Comparison of ENCODE assay signal across 9 cellular contexts in the genomic region with DNA sequence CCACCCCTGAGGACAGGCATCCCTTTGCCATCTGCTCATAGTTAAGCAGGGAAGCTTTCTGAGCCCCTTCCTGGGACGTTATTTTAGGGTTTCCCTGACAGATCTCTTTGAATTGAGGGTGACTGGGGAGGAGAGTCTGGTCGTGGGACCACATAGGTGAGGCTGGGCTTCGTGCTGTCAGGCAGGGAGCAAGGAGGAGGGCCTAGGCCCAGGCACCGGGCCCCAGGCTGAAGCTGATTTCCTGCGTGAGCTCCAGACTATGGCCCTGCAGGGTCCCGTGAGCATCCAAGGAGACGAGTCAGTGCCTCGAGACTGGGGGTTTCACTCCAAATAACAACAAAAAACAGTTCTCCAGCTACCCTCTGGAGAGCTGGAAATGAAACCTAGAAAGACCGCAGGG.
DNase-seq lines count a peak whose midpoint lies in the region; ATAC-seq and TF ChIP-seq lines count a peak whose summit lies in the region.
"Had no signal": no experiment of that assay in that cellular context is flagged by ENCODE, and none has a peak within 500 bp of the region (broad histone marks: within the 10 kb centered on the region; RNA-seq: fewer than 3 reads in every experiment).

No MANE protein-coding gene starts in this region.

- H3F3A ChIP-seq in GM23338 (replicated peaks; ENCODE audit: low read depth), result peaks cover 18% of the 10 kb centered on the region
- peaks cover 24% of the 10 kb centered on the region for H3F3A ChIP-seq in smooth muscle cell (ENCODE audit: low read depth)

- H3K4me1 ChIP-seq in GM23338 (ENCODE audit: insufficient read depth) (peaks cover 32% of the 10 kb centered on the region), smooth muscle cell (ENCODE audit: low read depth) (peaks cover 16% of the 10 kb centered on the region)

- H3K4me2 ChIP-seq in GM23338 (peak overlapping the region; percentile 53), smooth muscle cell (peak overlapping the region; percentile 79)

- H3K79me2 ChIP-seq in GM23338 (replicated peaks; ENCODE audit: insufficient read depth) (peaks cover 5% of the 10 kb centered on the region), smooth muscle cell (ENCODE audit: low read depth) (peaks cover 37% of the 10 kb centered on the region)

- H3K27ac Mint-ChIP-seq in GM23338, result peak overlapping the region; percentile 96
- H3K27ac Mint-ChIP-seq in brain, result peak overlapping the region; percentile 73 to 96 (median 95)

- H4K20me1 ChIP-seq in GM23338 (replicated peaks; ENCODE audit: insufficient read depth) (no peaks in the 10 kb centered on the region; the same call in 1 of the 2 replicates), smooth muscle cell (ENCODE audit: low read depth) (peaks cover under 1% of the 10 kb centered on the region)

- peak overlapping the region; percentile 32; the same call in 1 of the 3 replicates for H3K4me3 Mint-ChIP-seq in GM23338
- H3K4me3 Mint-ChIP-seq in brain, result peak overlapping the region in 2 of 5 experiments; percentile 44 to 53

- no peak for TF ChIP-seq CTCF in GM23338 (conservative IDR thresholded peaks at IDR 0.05; ENCODE audit: low read depth in 2 of 2)
- no peak for TF ChIP-seq CTCF in brain (conservative IDR thresholded peaks at IDR 0.05)
- TF ChIP-seq CTCF in smooth muscle cell (IDR thresholded peaks at IDR 0.05; ENCODE audit: borderline replicate concordance, insufficient read depth, poor library complexity, severe bottlenecking), result no peak

- H3K9me3 ChIP-seq in smooth muscle cell (replicated peaks; ENCODE audit: low read depth), result no peaks in the 10 kb centered on the region

- no peaks in the 10 kb centered on the region for H3K36me3 ChIP-seq in GM23338 (ENCODE audit: insufficient read depth)
- H3K36me3 ChIP-seq in smooth muscle cell (ENCODE audit: low read depth), result no peaks in the 10 kb centered on the region

- WGBS in smooth muscle cell (ENCODE audit: low lambda C conversion rate), result 31% methylated on average over 9 of the region's 9 CpGs

- ATAC-seq in GM23338, result peak; percentile 50
- no peak for ATAC-seq in GM18502 (IDR thresholded peaks at IDR 0.05; ENCODE audit: poor library complexity, unreplicated experiment)
- no peak for ATAC-seq in GM18861 (IDR thresholded peaks at IDR 0.05; ENCODE audit: unreplicated experiment)

- H3K27me3 Mint-ChIP-seq in GM23338 (ENCODE audit: insufficient read depth, low read depth, poor library complexity) (peaks cover 25% of the 10 kb centered on the region), brain (no peaks in the 10 kb centered on the region)

- H2AFZ ChIP-seq in GM23338 (no peak overlapping the region), smooth muscle cell (ENCODE audit: low read depth) (no peak overlapping the region)

- H3K27ac ChIP-seq in GM23338 (ENCODE audit: low read depth), result peak overlapping the region; percentile 97
- H3K27ac ChIP-seq in smooth muscle cell (ENCODE audit: low read depth), result peak overlapping the region; percentile 97

- H3K9me2 ChIP-seq in GM23338 (ENCODE audit: insufficient read depth), result no peaks in the 10 kb centered on the region

- H3K4me3 ChIP-seq in GM23338 (peak overlapping the region; percentile 16; the same call in 1 of the 2 replicates), smooth muscle cell (peak overlapping the region; percentile 33)

- DNase-seq in GM23338 (ENCODE audit: low spot score) (peak; percentile 37), left kidney (ENCODE audit: low read depth, low spot score) (peak; percentile 27), smooth muscle cell (lab: John Stamatoyannopoulos, UW; ENCODE audit: unreplicated experiment) (no peak), NCI-H1417 treated with DMSO at 0.1 percent for 48 hours (lab: John Stamatoyannopoulos, UW) (no peak), NCI-H146 treated with DMSO at 0.1 percent for 48 hours (lab: John Stamatoyannopoulos, UW; ENCODE audit: unreplicated experiment) (no peak)
- DNase-seq: central memory CD4-positive, alpha-beta T cell had no signal

- H3K27me3 ChIP-seq in GM23338 (ENCODE audit: insufficient read depth) (no peaks in the 10 kb centered on the region), smooth muscle cell (ENCODE audit: low read depth) (no peaks in the 10 kb centered on the region)

- H3K9me3 Mint-ChIP-seq in GM23338 (no peaks in the 10 kb centered on the region), brain (no peaks in the 10 kb centered on the region)

- H3K9ac ChIP-seq in smooth muscle cell (ENCODE audit: low read depth), result peak overlapping the region; percentile 83

- peaks cover 3% of the 10 kb centered on the region; the same call in 1 of the 3 replicates for H3K36me3 Mint-ChIP-seq in GM23338 (ENCODE audit: low read depth)
- H3K36me3 Mint-ChIP-seq in brain, result peaks cover 11% of the 10 kb centered on the region

- H3K4me1 Mint-ChIP-seq in GM23338, result peaks cover 31% of the 10 kb centered on the region
- H3K4me1 Mint-ChIP-seq in brain, result peaks cover 29% of the 10 kb centered on the region

TF ChIP-seq in GM23338, 12 proteins besides CTCF, POLR2A, EP300 and RAD21 (continues in another document):
- no peak for TF ChIP-seq POLR2AphosphoS5 (IDR thresholded peaks at IDR 0.05; ENCODE audit: low read depth)
- no peak for TF ChIP-seq EZH2phosphoT487 (IDR thresholded peaks at IDR 0.05; ENCODE audit: unreplicated experiment)
- TF ChIP-seq, protein P1, sequence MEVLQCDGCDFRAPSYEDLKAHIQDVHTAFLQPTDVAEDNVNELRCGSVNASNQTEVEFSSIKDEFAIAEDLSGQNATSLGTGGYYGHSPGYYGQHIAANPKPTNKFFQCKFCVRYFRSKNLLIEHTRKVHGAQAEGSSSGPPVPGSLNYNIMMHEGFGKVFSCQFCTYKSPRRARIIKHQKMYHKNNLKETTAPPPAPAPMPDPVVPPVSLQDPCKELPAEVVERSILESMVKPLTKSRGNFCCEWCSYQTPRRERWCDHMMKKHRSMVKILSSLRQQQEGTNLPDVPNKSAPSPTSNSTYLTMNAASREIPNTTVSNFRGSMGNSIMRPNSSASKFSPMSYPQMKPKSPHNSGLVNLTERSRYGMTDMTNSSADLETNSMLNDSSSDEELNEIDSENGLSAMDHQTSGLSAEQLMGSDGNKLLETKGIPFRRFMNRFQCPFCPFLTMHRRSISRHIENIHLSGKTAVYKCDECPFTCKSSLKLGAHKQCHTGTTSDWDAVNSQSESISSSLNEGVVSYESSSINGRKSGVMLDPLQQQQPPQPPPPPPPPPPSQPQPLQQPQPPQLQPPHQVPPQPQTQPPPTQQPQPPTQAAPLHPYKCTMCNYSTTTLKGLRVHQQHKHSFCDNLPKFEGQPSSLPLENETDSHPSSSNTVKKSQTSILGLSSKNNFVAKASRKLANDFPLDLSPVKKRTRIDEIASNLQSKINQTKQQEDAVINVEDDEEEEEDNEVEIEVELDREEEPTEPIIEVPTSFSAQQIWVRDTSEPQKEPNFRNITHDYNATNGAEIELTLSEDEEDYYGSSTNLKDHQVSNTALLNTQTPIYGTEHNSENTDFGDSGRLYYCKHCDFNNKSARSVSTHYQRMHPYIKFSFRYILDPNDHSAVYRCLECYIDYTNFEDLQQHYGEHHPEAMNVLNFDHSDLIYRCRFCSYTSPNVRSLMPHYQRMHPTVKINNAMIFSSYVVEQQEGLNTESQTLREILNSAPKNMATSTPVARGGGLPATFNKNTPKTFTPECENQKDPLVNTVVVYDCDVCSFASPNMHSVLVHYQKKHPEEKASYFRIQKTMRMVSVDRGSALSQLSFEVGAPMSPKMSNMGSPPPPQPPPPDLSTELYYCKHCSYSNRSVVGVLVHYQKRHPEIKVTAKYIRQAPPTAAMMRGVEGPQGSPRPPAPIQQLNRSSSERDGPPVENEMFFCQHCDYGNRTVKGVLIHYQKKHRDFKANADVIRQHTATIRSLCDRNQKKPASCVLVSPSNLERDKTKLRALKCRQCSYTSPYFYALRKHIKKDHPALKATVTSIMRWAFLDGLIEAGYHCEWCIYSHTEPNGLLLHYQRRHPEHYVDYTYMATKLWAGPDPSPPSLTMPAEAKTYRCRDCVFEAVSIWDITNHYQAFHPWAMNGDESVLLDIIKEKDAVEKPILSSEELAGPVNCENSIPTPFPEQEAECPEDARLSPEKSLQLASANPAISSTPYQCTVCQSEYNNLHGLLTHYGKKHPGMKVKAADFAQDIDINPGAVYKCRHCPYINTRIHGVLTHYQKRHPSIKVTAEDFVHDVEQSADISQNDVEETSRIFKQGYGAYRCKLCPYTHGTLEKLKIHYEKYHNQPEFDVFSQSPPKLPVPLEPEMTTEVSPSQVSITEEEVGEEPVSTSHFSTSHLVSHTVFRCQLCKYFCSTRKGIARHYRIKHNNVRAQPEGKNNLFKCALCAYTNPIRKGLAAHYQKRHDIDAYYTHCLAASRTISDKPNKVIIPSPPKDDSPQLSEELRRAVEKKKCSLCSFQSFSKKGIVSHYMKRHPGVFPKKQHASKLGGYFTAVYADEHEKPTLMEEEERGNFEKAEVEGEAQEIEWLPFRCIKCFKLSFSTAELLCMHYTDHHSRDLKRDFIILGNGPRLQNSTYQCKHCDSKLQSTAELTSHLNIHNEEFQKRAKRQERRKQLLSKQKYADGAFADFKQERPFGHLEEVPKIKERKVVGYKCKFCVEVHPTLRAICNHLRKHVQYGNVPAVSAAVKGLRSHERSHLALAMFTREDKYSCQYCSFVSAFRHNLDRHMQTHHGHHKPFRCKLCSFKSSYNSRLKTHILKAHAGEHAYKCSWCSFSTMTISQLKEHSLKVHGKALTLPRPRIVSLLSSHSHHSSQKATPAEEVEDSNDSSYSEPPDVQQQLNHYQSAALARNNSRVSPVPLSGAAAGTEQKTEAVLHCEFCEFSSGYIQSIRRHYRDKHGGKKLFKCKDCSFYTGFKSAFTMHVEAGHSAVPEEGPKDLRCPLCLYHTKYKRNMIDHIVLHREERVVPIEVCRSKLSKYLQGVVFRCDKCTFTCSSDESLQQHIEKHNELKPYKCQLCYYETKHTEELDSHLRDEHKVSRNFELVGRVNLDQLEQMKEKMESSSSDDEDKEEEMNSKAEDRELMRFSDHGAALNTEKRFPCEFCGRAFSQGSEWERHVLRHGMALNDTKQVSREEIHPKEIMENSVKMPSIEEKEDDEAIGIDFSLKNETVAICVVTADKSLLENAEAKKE (CRISPR knock-in tag; IDR thresholded peaks at IDR 0.05), result no peak
- no peak for TF ChIP-seq NANOG (IDR thresholded peaks at IDR 0.05; ENCODE audit: borderline replicate concordance)
- TF ChIP-seq CREB1 (CRISPR knock-in tag; IDR thresholded peaks at IDR 0.05; ENCODE audit: low read depth), result no peak

Comparison
In these comparisons a context has a peak if more than half of its experiments do, and no peak if none do; other contexts are left out.
1. DNase-seq: peak in GM23338 (single experiment) and left kidney (single experiment); none in smooth muscle cell (single experiment), NCI-H1417 treated with DMSO at 0.1 percent for 48 hours (single experiment) and NCI-H146 treated with DMSO at 0.1 percent for 48 hours (single experiment).